8 cellular contexts compared by ENCODE assay signal in the genomic region with DNA sequence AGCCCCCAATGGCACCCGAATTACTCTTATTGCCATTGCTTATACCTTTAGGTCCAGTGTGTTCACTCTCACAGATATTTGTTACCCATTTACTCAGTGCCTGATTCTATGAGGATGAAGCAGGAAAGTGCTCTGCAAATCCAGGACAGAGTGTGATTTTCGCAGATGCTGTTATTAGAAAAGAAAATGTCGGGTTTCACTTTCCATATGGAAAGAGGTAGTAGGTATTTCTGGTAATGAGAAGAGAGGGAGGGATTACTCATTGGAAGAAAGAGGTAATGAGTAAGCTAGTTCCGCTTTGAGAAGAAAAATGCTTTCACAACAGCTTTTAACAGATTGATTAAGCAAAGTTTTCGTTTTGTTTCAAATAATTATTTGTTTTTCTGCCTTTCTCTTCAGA.
DNase-seq lines count a peak whose midpoint lies in the region; ATAC-seq and TF ChIP-seq lines count a peak whose summit lies in the region.

No MANE protein-coding gene starts in this region.

- H3K4me2 ChIP-seq in OCI-LY3 (ENCODE audit: low read length) (peak overlapping the region; percentile 59), neuronal stem cell (ENCODE audit: insufficient read depth, low read length, poor library complexity, severe bottlenecking) (no peak overlapping the region)

- H2BK15ac ChIP-seq in neuronal stem cell (ENCODE audit: low read length): no peak overlapping the region

- H3K9me3 ChIP-seq in OCI-LY3 (ENCODE audit: insufficient read depth, low read length): peaks cover 7% of the 10 kb centered on the region; the same call in 1 of the 2 replicates
- H3K9me3 ChIP-seq in aorta (ENCODE audit: control insufficient read depth, low read length): no peaks in the 10 kb centered on the region
- peaks cover 0 to 2% of the 10 kb centered on the region in 2 donors for H3K9me3 ChIP-seq in neuronal stem cell (replicated peaks in 1 of 2; ENCODE audit: control insufficient read depth in 2 of 2, insufficient read depth in 1 of 2, low read depth in 1 of 2, low read length in 2 of 2)
- H3K9me3 ChIP-seq in gastroesophageal sphincter: no peaks in the 10 kb centered on the region

- H3K4ac ChIP-seq in neuronal stem cell (ENCODE audit: low read length): no peak overlapping the region

- no peaks in the 10 kb centered on the region for H3K36me3 Mint-ChIP-seq in natural killer cell treated with Interleukin-12 subunit alpha and Interleukin-12 subunit beta and Interleukin-15 and Interleukin-18, amount 100 ng/mL, for 72 hours
- no peaks in the 10 kb centered on the region for H3K36me3 Mint-ChIP-seq in natural killer cell

- no peak overlapping the region for H4K91ac ChIP-seq in neuronal stem cell (ENCODE audit: low read depth, low read length, poor library complexity)

- H3K27ac ChIP-seq in OCI-LY3 (ENCODE audit: low read length): peak overlapping the region; percentile 92
- H3K27ac ChIP-seq in aorta (ENCODE audit: low read depth in 1 of 2, low read length in 2 of 2): no peak overlapping the region
- H3K27ac ChIP-seq in neuronal stem cell (replicated peaks; ENCODE audit: low read length): no peak overlapping the region
- no peak overlapping the region for H3K27ac ChIP-seq in gastroesophageal sphincter

- H3K27me3 Mint-ChIP-seq in natural killer cell treated with Interleukin-12 subunit alpha and Interleukin-12 subunit beta and Interleukin-15 and Interleukin-18, amount 100 ng/mL, for 72 hours: no peaks in the 10 kb centered on the region
- no peaks in the 10 kb centered on the region for H3K27me3 Mint-ChIP-seq in natural killer cell (ENCODE audit: low read depth in 2 of 2)

- peak overlapping the region; percentile 69 to 84 for H3K27ac Mint-ChIP-seq in natural killer cell treated with Interleukin-12 subunit alpha and Interleukin-12 subunit beta and Interleukin-15 and Interleukin-18, amount 100 ng/mL, for 72 hours
- no peak overlapping the region for H3K27ac Mint-ChIP-seq in natural killer cell

- no peaks in the 10 kb centered on the region for H3K79me2 ChIP-seq in OCI-LY3 (ENCODE audit: low read length)

- H3K36me3 ChIP-seq in OCI-LY3 (replicated peaks; ENCODE audit: low read depth, low read length) (peaks cover 13% of the 10 kb centered on the region), aorta (ENCODE audit: control insufficient read depth in 1 of 2, insufficient read depth in 2 of 2, low read length in 1 of 2) (no peaks in the 10 kb centered on the region), neuronal stem cell (replicated peaks in 1 of 2; ENCODE audit: control insufficient read depth in 2 of 2, insufficient read depth in 2 of 2, low read length in 2 of 2) (no peaks in the 10 kb centered on the region), gastroesophageal sphincter (no peaks in the 10 kb centered on the region)

- TF ChIP-seq CTCF in natural killer cell (IDR thresholded peaks at IDR 0.05): no peak
- no peak for TF ChIP-seq CTCF in OCI-LY3 (IDR thresholded peaks at IDR 0.05; ENCODE audit: low read depth, low read length)
- TF ChIP-seq CTCF in gastroesophageal sphincter (IDR thresholded peaks at IDR 0.05): no peak

- H3K9me3 Mint-ChIP-seq in natural killer cell treated with Interleukin-12 subunit alpha and Interleukin-12 subunit beta and Interleukin-15 and Interleukin-18, amount 100 ng/mL, for 72 hours: no peaks in the 10 kb centered on the region
- H3K9me3 Mint-ChIP-seq in natural killer cell: no peaks in the 10 kb centered on the region

- H3K4me3 Mint-ChIP-seq in natural killer cell treated with Interleukin-12 subunit alpha and Interleukin-12 subunit beta and Interleukin-15 and Interleukin-18, amount 100 ng/mL, for 72 hours: peak overlapping the region; percentile 49
- H3K4me3 Mint-ChIP-seq in natural killer cell: no peak overlapping the region

- no peak overlapping the region for H2AK5ac ChIP-seq in neuronal stem cell (ENCODE audit: low read depth, low read length)

- H2BK5ac ChIP-seq in neuronal stem cell (ENCODE audit: low read length): no peak overlapping the region

- no peak for TF ChIP-seq POLR2A in gastroesophageal sphincter (IDR thresholded peaks at IDR 0.05)

- H2AFZ ChIP-seq in OCI-LY3 (ENCODE audit: low read depth, low read length) (no peak overlapping the region), neuronal stem cell (ENCODE audit: low read length) (no peak overlapping the region)

- no peaks in the 10 kb centered on the region for H4K20me1 ChIP-seq in OCI-LY3 (ENCODE audit: insufficient read depth, low read length)

- peaks cover 3 to 61% of the 10 kb centered on the region in 2 donors for H3K4me1 Mint-ChIP-seq in natural killer cell treated with Interleukin-12 subunit alpha and Interleukin-12 subunit beta and Interleukin-15 and Interleukin-18, amount 100 ng/mL, for 72 hours (ENCODE audit: low read depth in 2 of 2)
- H3K4me1 Mint-ChIP-seq in natural killer cell: peaks cover 8% of the 10 kb centered on the region in 2 donors

- no peak overlapping the region for H2BK12ac ChIP-seq in neuronal stem cell (ENCODE audit: low read length)

- peak overlapping the region; percentile 89 for H3K9ac ChIP-seq in OCI-LY3 (ENCODE audit: low read length)
- no peak overlapping the region for H3K9ac ChIP-seq in neuronal stem cell (ENCODE audit: low read depth, low read length, poor library complexity)

- H3K4me1 ChIP-seq in OCI-LY3 (ENCODE audit: low read length) (peaks cover 89% of the 10 kb centered on the region), aorta (ENCODE audit: control insufficient read depth in 1 of 2, insufficient read depth in 2 of 2, low read length in 2 of 2) (no peaks in the 10 kb centered on the region), neuronal stem cell (ENCODE audit: control insufficient read depth in 2 of 2, insufficient read depth in 1 of 2, low read depth in 1 of 2, low read length in 2 of 2) (peaks cover 0 to 2% of the 10 kb centered on the region in 2 donors), gastroesophageal sphincter (no peaks in the 10 kb centered on the region)

- H4K8ac ChIP-seq in neuronal stem cell (ENCODE audit: low read depth, low read length): no peak overlapping the region

- no peak overlapping the region for H3K23ac ChIP-seq in neuronal stem cell (ENCODE audit: low read depth, low read length, poor library complexity)

- DNase-seq in natural killer cell treated with Interleukin-12 subunit alpha and Interleukin-12 subunit beta and Interleukin-15 and Interleukin-18, amount 100 ng/mL, for 72 hours (ENCODE audit: low spot score): no peak
- DNase-seq in natural killer cell (no peak), aorta (no peak), neuronal stem cell (ENCODE audit: low spot score) (no peak), SHP77 treated with DMSO at 0.1 percent for 48 hours (lab: John Stamatoyannopoulos, UW) (no peak)

- no peak overlapping the region for H2BK120ac ChIP-seq in neuronal stem cell (ENCODE audit: low read depth, low read length)

- H3K4me3 ChIP-seq in OCI-LY3 (ENCODE audit: low read length) (peak overlapping the region; percentile 33), aorta (ENCODE audit: low read length in 2 of 2) (no peak overlapping the region), neuronal stem cell (ENCODE audit: low read length in 2 of 2) (no peak overlapping the region), gastroesophageal sphincter (no peak overlapping the region)

- intact Hi-C loops in natural killer cell (cut with micrococcal nuclease): no loop called here
- intact Hi-C loops in aorta (cut with DNase I): no loop called here

- peak; percentile 65 to 69 for ATAC-seq in natural killer cell treated with Interleukin-12 subunit alpha and Interleukin-12 subunit beta and Interleukin-15 and Interleukin-18, amount 100 ng/mL, for 72 hours
- no peak for ATAC-seq in natural killer cell
- ATAC-seq in HG02938 (IDR thresholded peaks at IDR 0.05; ENCODE audit: unreplicated experiment): peak; percentile 83
- ATAC-seq in aorta (ENCODE audit: low FRiP score): no peak
- ATAC-seq in gastroesophageal sphincter: no peak

- no peak overlapping the region for H3K14ac ChIP-seq in neuronal stem cell (ENCODE audit: low read length)

- no peaks in the 10 kb centered on the region for H3K27me3 ChIP-seq in OCI-LY3 (ENCODE audit: low read depth, low read length)
- H3K27me3 ChIP-seq in aorta (ENCODE audit: control insufficient read depth in 1 of 2, insufficient read depth in 2 of 2, low read length in 1 of 2): no peaks in the 10 kb centered on the region
- no peaks in the 10 kb centered on the region for H3K27me3 ChIP-seq in neuronal stem cell (ENCODE audit: control insufficient read depth in 3 of 3, insufficient read depth in 3 of 3, low read depth in 1 of 3, low read length in 3 of 3)
- H3K27me3 ChIP-seq in gastroesophageal sphincter: no peaks in the 10 kb centered on the region

- no peak overlapping the region for H3K18ac ChIP-seq in neuronal stem cell (ENCODE audit: low read length)

- TF ChIP-seq EP300 in gastroesophageal sphincter (IDR thresholded peaks at IDR 0.05): no peak

- 83 to 87% methylated on average over 5 of the region's 5 CpGs for WGBS in aorta, 2 donors
- no CpG with 5 or more reads among the region's 5 CpGs for WGBS in neuronal stem cell (ENCODE audit: extremely low coverage in 2 of 2, insufficient read length in 2 of 2, insufficient replicate concordance in 1 of 2), 2 donors
- WGBS in gastroesophageal sphincter (ENCODE audit: low coverage in 1 of 2), 2 donors: 89 to 90% methylated on average over 5 of the region's 5 CpGs

- H3K79me1 ChIP-seq in neuronal stem cell (ENCODE audit: low read depth, low read length): no peaks in the 10 kb centered on the region

Comparison
In these comparisons a context has a peak if more than half of its experiments do, and no peak if none do; other contexts are left out.
1. ATAC-seq: peak in natural killer cell treated with Interleukin-12 subunit alpha and Interleukin-12 subunit beta and Interleukin-15 and Interleukin-18, amount 100 ng/mL, for 72 hours (2 of 2) and HG02938 (single experiment); none in natural killer cell (0 of 3), aorta (single experiment) and gastroesophageal sphincter (single experiment).
2. H3K27ac Mint-ChIP-seq: peak in natural killer cell treated with Interleukin-12 subunit alpha and Interleukin-12 subunit beta and Interleukin-15 and Interleukin-18, amount 100 ng/mL, for 72 hours (2 of 2); none in natural killer cell (0 of 2).